2 cellular contexts compared by ENCODE assay signal in the genomic region with DNA sequence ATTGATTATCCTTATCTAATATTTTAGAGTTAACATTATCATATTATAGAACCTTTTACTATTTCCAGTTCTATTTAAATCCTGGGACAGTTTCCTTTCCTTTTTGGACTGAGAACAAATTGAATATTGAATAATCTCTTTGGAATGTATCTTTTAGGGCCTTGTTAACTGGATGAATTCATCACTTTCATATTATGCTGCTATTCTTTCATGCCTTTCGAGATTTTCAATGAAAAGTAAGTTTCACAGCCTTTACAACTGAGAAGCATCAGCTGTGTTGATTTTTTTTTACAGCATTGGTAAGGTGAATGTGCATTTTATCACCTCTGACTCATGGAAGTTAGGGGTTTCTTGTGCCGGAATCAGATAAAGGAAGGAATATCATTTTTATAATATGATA.
TF ChIP-seq lines count a peak whose summit lies in the region.

No MANE protein-coding gene starts in this region.

TF ChIP-seq in GM23338, 12 proteins besides CTCF, POLR2A, EP300 and RAD21 (continued from another document):
- TF ChIP-seq, protein P1, sequence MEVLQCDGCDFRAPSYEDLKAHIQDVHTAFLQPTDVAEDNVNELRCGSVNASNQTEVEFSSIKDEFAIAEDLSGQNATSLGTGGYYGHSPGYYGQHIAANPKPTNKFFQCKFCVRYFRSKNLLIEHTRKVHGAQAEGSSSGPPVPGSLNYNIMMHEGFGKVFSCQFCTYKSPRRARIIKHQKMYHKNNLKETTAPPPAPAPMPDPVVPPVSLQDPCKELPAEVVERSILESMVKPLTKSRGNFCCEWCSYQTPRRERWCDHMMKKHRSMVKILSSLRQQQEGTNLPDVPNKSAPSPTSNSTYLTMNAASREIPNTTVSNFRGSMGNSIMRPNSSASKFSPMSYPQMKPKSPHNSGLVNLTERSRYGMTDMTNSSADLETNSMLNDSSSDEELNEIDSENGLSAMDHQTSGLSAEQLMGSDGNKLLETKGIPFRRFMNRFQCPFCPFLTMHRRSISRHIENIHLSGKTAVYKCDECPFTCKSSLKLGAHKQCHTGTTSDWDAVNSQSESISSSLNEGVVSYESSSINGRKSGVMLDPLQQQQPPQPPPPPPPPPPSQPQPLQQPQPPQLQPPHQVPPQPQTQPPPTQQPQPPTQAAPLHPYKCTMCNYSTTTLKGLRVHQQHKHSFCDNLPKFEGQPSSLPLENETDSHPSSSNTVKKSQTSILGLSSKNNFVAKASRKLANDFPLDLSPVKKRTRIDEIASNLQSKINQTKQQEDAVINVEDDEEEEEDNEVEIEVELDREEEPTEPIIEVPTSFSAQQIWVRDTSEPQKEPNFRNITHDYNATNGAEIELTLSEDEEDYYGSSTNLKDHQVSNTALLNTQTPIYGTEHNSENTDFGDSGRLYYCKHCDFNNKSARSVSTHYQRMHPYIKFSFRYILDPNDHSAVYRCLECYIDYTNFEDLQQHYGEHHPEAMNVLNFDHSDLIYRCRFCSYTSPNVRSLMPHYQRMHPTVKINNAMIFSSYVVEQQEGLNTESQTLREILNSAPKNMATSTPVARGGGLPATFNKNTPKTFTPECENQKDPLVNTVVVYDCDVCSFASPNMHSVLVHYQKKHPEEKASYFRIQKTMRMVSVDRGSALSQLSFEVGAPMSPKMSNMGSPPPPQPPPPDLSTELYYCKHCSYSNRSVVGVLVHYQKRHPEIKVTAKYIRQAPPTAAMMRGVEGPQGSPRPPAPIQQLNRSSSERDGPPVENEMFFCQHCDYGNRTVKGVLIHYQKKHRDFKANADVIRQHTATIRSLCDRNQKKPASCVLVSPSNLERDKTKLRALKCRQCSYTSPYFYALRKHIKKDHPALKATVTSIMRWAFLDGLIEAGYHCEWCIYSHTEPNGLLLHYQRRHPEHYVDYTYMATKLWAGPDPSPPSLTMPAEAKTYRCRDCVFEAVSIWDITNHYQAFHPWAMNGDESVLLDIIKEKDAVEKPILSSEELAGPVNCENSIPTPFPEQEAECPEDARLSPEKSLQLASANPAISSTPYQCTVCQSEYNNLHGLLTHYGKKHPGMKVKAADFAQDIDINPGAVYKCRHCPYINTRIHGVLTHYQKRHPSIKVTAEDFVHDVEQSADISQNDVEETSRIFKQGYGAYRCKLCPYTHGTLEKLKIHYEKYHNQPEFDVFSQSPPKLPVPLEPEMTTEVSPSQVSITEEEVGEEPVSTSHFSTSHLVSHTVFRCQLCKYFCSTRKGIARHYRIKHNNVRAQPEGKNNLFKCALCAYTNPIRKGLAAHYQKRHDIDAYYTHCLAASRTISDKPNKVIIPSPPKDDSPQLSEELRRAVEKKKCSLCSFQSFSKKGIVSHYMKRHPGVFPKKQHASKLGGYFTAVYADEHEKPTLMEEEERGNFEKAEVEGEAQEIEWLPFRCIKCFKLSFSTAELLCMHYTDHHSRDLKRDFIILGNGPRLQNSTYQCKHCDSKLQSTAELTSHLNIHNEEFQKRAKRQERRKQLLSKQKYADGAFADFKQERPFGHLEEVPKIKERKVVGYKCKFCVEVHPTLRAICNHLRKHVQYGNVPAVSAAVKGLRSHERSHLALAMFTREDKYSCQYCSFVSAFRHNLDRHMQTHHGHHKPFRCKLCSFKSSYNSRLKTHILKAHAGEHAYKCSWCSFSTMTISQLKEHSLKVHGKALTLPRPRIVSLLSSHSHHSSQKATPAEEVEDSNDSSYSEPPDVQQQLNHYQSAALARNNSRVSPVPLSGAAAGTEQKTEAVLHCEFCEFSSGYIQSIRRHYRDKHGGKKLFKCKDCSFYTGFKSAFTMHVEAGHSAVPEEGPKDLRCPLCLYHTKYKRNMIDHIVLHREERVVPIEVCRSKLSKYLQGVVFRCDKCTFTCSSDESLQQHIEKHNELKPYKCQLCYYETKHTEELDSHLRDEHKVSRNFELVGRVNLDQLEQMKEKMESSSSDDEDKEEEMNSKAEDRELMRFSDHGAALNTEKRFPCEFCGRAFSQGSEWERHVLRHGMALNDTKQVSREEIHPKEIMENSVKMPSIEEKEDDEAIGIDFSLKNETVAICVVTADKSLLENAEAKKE (CRISPR knock-in tag; IDR thresholded peaks at IDR 0.05): no peak
- no peak for TF ChIP-seq STAT1 (IDR thresholded peaks at IDR 0.05; ENCODE audit: unreplicated experiment)
- TF ChIP-seq ZNF114 (CRISPR knock-in tag; IDR thresholded peaks at IDR 0.05): no peak
- TF ChIP-seq CREB1 (CRISPR knock-in tag; IDR thresholded peaks at IDR 0.05; ENCODE audit: low read depth): no peak
- TF ChIP-seq, protein P2, sequence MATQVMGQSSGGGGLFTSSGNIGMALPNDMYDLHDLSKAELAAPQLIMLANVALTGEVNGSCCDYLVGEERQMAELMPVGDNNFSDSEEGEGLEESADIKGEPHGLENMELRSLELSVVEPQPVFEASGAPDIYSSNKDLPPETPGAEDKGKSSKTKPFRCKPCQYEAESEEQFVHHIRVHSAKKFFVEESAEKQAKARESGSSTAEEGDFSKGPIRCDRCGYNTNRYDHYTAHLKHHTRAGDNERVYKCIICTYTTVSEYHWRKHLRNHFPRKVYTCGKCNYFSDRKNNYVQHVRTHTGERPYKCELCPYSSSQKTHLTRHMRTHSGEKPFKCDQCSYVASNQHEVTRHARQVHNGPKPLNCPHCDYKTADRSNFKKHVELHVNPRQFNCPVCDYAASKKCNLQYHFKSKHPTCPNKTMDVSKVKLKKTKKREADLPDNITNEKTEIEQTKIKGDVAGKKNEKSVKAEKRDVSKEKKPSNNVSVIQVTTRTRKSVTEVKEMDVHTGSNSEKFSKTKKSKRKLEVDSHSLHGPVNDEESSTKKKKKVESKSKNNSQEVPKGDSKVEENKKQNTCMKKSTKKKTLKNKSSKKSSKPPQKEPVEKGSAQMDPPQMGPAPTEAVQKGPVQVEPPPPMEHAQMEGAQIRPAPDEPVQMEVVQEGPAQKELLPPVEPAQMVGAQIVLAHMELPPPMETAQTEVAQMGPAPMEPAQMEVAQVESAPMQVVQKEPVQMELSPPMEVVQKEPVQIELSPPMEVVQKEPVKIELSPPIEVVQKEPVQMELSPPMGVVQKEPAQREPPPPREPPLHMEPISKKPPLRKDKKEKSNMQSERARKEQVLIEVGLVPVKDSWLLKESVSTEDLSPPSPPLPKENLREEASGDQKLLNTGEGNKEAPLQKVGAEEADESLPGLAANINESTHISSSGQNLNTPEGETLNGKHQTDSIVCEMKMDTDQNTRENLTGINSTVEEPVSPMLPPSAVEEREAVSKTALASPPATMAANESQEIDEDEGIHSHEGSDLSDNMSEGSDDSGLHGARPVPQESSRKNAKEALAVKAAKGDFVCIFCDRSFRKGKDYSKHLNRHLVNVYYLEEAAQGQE (IDR thresholded peaks at IDR 0.05; ENCODE audit: unreplicated experiment): no peak
- TF ChIP-seq POLR2AphosphoS5 (IDR thresholded peaks at IDR 0.05; ENCODE audit: low read depth): no peak
- TF ChIP-seq ZNF331 (CRISPR knock-in tag; IDR thresholded peaks at IDR 0.05; ENCODE audit: low read depth): no peak
- no peak for TF ChIP-seq NANOG (IDR thresholded peaks at IDR 0.05; ENCODE audit: borderline replicate concordance)
- TF ChIP-seq EZH2 (IDR thresholded peaks at IDR 0.05; ENCODE audit: low read depth, unreplicated experiment): no peak
- TF ChIP-seq, protein P3, sequence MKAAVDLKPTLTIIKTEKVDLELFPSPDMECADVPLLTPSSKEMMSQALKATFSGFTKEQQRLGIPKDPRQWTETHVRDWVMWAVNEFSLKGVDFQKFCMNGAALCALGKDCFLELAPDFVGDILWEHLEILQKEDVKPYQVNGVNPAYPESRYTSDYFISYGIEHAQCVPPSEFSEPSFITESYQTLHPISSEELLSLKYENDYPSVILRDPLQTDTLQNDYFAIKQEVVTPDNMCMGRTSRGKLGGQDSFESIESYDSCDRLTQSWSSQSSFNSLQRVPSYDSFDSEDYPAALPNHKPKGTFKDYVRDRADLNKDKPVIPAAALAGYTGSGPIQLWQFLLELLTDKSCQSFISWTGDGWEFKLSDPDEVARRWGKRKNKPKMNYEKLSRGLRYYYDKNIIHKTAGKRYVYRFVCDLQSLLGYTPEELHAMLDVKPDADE (IDR thresholded peaks at IDR 0.05): no peak

TF ChIP-seq in SK-N-SH treated with all-trans-retinoic acid at 6 μM for 48 hours, 23 proteins besides CTCF, POLR2A, EP300 and RAD21 (continued from another document):
- no peak for TF ChIP-seq ARNTL (CRISPR knock-in tag; IDR thresholded peaks at IDR 0.05; ENCODE audit: borderline replicate concordance, low read depth)
